Comparison of ENCODE assay signal across 28 cellular contexts in genomic region chr1:198809247-198809646, GRCh38.
DNase-seq lines count a peak whose midpoint lies in the region; ATAC-seq, FAIRE-seq and TF ChIP-seq lines count a peak whose summit lies in the region.
"Had no signal": no experiment of that assay in that cellular context is flagged by ENCODE, and none has a peak within 500 bp of the region (broad histone marks: within the 10 kb centered on the region; RNA-seq: fewer than 3 reads in every experiment).

No MANE protein-coding gene starts in this region.

- no peaks in the 10 kb centered on the region for H3K79me2 ChIP-seq in keratinocyte (ENCODE audit: control insufficient read depth, insufficient read depth, low read length)

- FAIRE-seq in keratinocyte (lab: Jason Lieb, UNC): peak; percentile 17
- FAIRE-seq: H54, pancreas had no signal

- H3K9ac ChIP-seq in keratinocyte (ENCODE audit: control insufficient read depth, extremely low read depth, insufficient read depth, low read length): no peak overlapping the region

- peak; percentile 40 for DNase-seq in AG10803 (ENCODE audit: low read depth)
- DNase-seq in HCEC 1CT: peak; percentile 74
- DNase-seq in cardiac fibroblast (ENCODE audit: low read depth in 2 of 2): peak; percentile 24 to 64
- no peak for DNase-seq in keratinocyte (ENCODE audit: low read depth, low spot score)
- DNase-seq in glomerular visceral epithelial cell (ENCODE audit: extremely low spot score): no peak
- no peak for DNase-seq in NCI-H524 (lab: John Stamatoyannopoulos, UW)
- DNase-seq: activated CD4-positive, alpha-beta T cell treated with anti-CD3 and anti-CD28 coated beads for 4 hours; activated naive CD4-positive, alpha-beta T cell; activated T-cell treated with anti-CD3 and anti-CD28 coated beads, Interleukin-2, amount 50 U/mL, for 24 hours; amniotic stem cell; central memory CD4-positive, alpha-beta T cell; islet precursor cell; Karpas-422; NCI-H1048; NCI-H187; NCI-H2171 treated with DMSO at 0.1 percent for 48 hours; NCI-H526 treated with DMSO at 0.1 percent for 48 hours; pancreas; Peyer's patch; stimulated activated CD4-positive, alpha-beta T cell treated with anti-CD3 and anti-CD28 coated beads, Interleukin-12 subunit alpha, Interleukin-12 subunit beta, amount 100 ng/mL, for 4 hours; stimulated activated CD4-positive, alpha-beta T cell treated with anti-CD3 and anti-CD28 coated beads, Interleukin-4, amount 100 ng/mL, for 24 hours; stimulated activated naive CD4-positive, alpha-beta T cell had no signal

- H2AFZ ChIP-seq in keratinocyte (ENCODE audit: control insufficient read depth, low read length): no peak overlapping the region

- TF ChIP-seq CTCF in AG10803 (conservative IDR thresholded peaks at IDR 0.05; ENCODE audit: low read length) (no peak), cardiac fibroblast (IDR thresholded peaks at IDR 0.05; ENCODE audit: low read depth, low read length) (no peak), keratinocyte (optimal IDR thresholded peaks at IDR 0.05 in 1 of 3, IDR thresholded peaks at IDR 0.05 in 1 of 3, conservative IDR thresholded peaks at IDR 0.05 in 1 of 3; ENCODE audit: extremely low read depth in 1 of 3, insufficient read depth in 2 of 3, low read length in 3 of 3) (no peak)

- H3K36me3 ChIP-seq in keratinocyte (ENCODE audit: control insufficient read depth in 2 of 2, extremely low read depth in 1 of 2, insufficient read depth in 2 of 2, low read length in 2 of 2): no peaks in the 10 kb centered on the region
- H3K36me3 ChIP-seq: gastroesophageal sphincter, pancreas, Peyer's patch, thoracic aorta had no signal

- no peaks in the 10 kb centered on the region for H3K4me1 ChIP-seq in keratinocyte (ENCODE audit: control insufficient read depth, extremely low read depth, insufficient read depth, low read length)
- H3K4me1 ChIP-seq: gastroesophageal sphincter, pancreas, Peyer's patch had no signal

- no peak overlapping the region for H3K4me2 ChIP-seq in keratinocyte (ENCODE audit: control insufficient read depth, extremely low read depth, insufficient read depth, low read depth, low read length)

- no peaks in the 10 kb centered on the region for H4K20me1 ChIP-seq in keratinocyte (ENCODE audit: control insufficient read depth, extremely low read depth, insufficient read depth, low read length)

- H3K27ac ChIP-seq in keratinocyte (ENCODE audit: control insufficient read depth, insufficient read depth, low read length): no peak overlapping the region
- H3K27ac ChIP-seq: gastroesophageal sphincter, pancreas, Peyer's patch, thoracic aorta had no signal

- H3K4me3 ChIP-seq in AG10803 (ENCODE audit: low read length): no peak overlapping the region
- H3K4me3 ChIP-seq in cardiac fibroblast (replicated peaks in 1 of 2; ENCODE audit: low read depth in 2 of 2, low read length in 2 of 2): no peak overlapping the region
- no peak overlapping the region for H3K4me3 ChIP-seq in keratinocyte (ENCODE audit: control insufficient read depth in 2 of 3, extremely low read depth in 1 of 3, insufficient read depth in 2 of 3, low read depth in 1 of 3, low read length in 3 of 3)
- H3K4me3 ChIP-seq: gastroesophageal sphincter, pancreas, Peyer's patch, thoracic aorta had no signal

- no peak for ATAC-seq in HG03439 (IDR thresholded peaks at IDR 0.05; ENCODE audit: unreplicated experiment)
- no peak for ATAC-seq in GM21825 (IDR thresholded peaks at IDR 0.05; ENCODE audit: unreplicated experiment)
- ATAC-seq: gastroesophageal sphincter; natural killer cell treated with Interleukin-12 subunit alpha and Interleukin-12 subunit beta and Interleukin-15 and Interleukin-18, amount 100 ng/mL, for 72 hours; pancreas had no signal

- dilution Hi-C loops in keratinocyte (cut with MboI; ENCODE audit: extremely low pct_ligation_motif_present, low sequenced_read_pairs): no loop called here

- peaks cover 3% of the 10 kb centered on the region for H3K9me3 ChIP-seq in keratinocyte (ENCODE audit: control insufficient read depth, low read depth, low read length)
- H3K9me3 ChIP-seq: pancreas had no signal

- H3K27me3 ChIP-seq in keratinocyte (ENCODE audit: control insufficient read depth, extremely low read depth, insufficient read depth, low read length): no peaks in the 10 kb centered on the region
- H3K27me3 ChIP-seq: gastroesophageal sphincter, pancreas, Peyer's patch had no signal

- H3K9me1 ChIP-seq in keratinocyte (ENCODE audit: control insufficient read depth, extremely low read depth, insufficient read depth, low read length): no peaks in the 10 kb centered on the region

Comparison
In these comparisons a context has a peak if more than half of its experiments do, and no peak if none do; other contexts are left out.
1. DNase-seq: peak in AG10803 (single experiment), HCEC 1CT (single experiment) and cardiac fibroblast (2 of 2); none in keratinocyte (single experiment), glomerular visceral epithelial cell (single experiment) and NCI-H524 (0 of 2).